ENCODE assay signal across 22 cellular contexts in the genomic region with DNA sequence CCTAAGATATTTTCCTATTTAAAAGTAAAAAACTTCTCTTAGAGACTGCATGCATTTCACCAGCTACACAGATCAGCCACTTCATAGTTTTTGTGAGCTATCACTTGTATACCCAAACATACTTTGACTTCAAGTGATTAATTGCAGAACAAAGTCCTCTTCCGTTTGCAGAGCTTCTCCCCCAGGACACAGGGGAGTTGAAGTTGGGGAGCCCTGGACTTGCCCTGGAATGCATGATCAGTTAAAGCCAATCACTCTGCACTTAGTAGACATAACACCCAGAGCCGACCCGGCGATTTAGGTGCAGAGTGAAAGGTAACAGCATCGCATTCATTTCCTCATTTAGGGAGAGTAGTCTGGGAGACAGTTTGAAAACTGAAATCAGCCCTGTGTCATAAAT.
A peak's percentile ranks its signal among the peaks of the same experiment; 100 is the strongest.
DNase-seq lines count a peak whose midpoint lies in the region; ATAC-seq, FAIRE-seq and TF ChIP-seq lines count a peak whose summit lies in the region.
"Had no signal": no experiment of that assay in that cellular context is flagged by ENCODE, and none has a peak within 500 bp of the region (broad histone marks: within the 10 kb centered on the region; RNA-seq: fewer than 3 reads in every experiment).

No MANE protein-coding gene starts in this region.

- in situ Hi-C loops in IMR-90 (cut with MboI; ENCODE audit: low sequenced_read_pairs) (no loop called here), brain microvascular endothelial cell (cut with HindIII; ENCODE audit: low pct_ligation_motif_present, low sequenced_read_pairs) (no loop called here)

- no TSS peak for BruUV-seq in IMR-90 (replicated peaks; lab: Mats Ljungman, UMichigan)

- H2AK5ac ChIP-seq in IMR-90 (ENCODE audit: low read depth, low read length): peak overlapping the region; percentile 49

- H2BK120ac ChIP-seq in IMR-90 (ENCODE audit: low read depth, low read length): peak overlapping the region; percentile 64; the same call in 1 of the 2 replicates

- TF ChIP-seq CTCF in GM23338 (conservative IDR thresholded peaks at IDR 0.05; ENCODE audit: low read depth in 2 of 2) (no peak), IMR-90 (conservative IDR thresholded peaks at IDR 0.05; ENCODE audit: low read depth, low read length) (no peak), lower lobe of right lung (IDR thresholded peaks at IDR 0.05) (no peak), RWPE1 (conservative IDR thresholded peaks at IDR 0.05; ENCODE audit: low read depth) (no peak), BE2C (IDR thresholded peaks at IDR 0.05; ENCODE audit: low read depth, low read length) (no peak), brain microvascular endothelial cell (IDR thresholded peaks at IDR 0.05; ENCODE audit: low read depth, low read length, missing control alignments) (no peak)

- H2BK5ac ChIP-seq in IMR-90 (ENCODE audit: low read depth, low read length, poor library complexity, severe bottlenecking): peak overlapping the region; percentile 13

- ATAC-seq in GM23338 (no peak), IMR-90 (ENCODE audit: low read depth) (no peak), lower lobe of right lung (no peak)
- ATAC-seq: CD8-positive, alpha-beta T cell had no signal

- H3K27me3 Mint-ChIP-seq in GM23338 (ENCODE audit: insufficient read depth, low read depth, poor library complexity): peaks cover 2% of the 10 kb centered on the region
- H3K27me3 Mint-ChIP-seq: CD4-positive, alpha-beta T cell had no signal

- peaks cover 28 to 71% of the 10 kb centered on the region in 2 experiments for H3K79me1 ChIP-seq in IMR-90 (ENCODE audit: low read depth in 1 of 2, low read length in 2 of 2)

- no peak overlapping the region for H2AK9ac ChIP-seq in IMR-90 (replicated peaks; ENCODE audit: low read depth, low read length, poor library complexity)

- H3K27ac ChIP-seq in GM23338 (ENCODE audit: low read depth): no peak overlapping the region
- H3K27ac ChIP-seq in IMR-90 (ENCODE audit: insufficient read depth, low read length): peak overlapping the region; percentile 19; the same call in 1 of the 2 replicates
- no peak overlapping the region for H3K27ac ChIP-seq in lower lobe of right lung
- no peak overlapping the region for H3K27ac ChIP-seq in small intestine (ENCODE audit: low read depth in 1 of 2, low read length in 1 of 2)
- no peak overlapping the region for H3K27ac ChIP-seq in RWPE1
- no peak overlapping the region for H3K27ac ChIP-seq in brain microvascular endothelial cell
- H3K27ac ChIP-seq: BLaER1 treated with 17β-estradiol and CSF1 and Interleukin-3, amounts not matched to agents 10 nM and 100 nM; C4-2B had no signal

- no peak overlapping the region for H3K4me3 Mint-ChIP-seq in GM23338
- H3K4me3 Mint-ChIP-seq: CD4-positive, alpha-beta T cell; CD8-positive, alpha-beta T cell had no signal

- peak overlapping the region; percentile 27; the same call in 1 of the 2 replicates for H3K14ac ChIP-seq in IMR-90 (replicated peaks; ENCODE audit: low read depth, low read length)

- no peaks in the 10 kb centered on the region for H3F3A ChIP-seq in GM23338 (replicated peaks; ENCODE audit: low read depth)

- H3K27me3 ChIP-seq in GM23338 (ENCODE audit: insufficient read depth): no peaks in the 10 kb centered on the region
- no peaks in the 10 kb centered on the region for H3K27me3 ChIP-seq in IMR-90 (ENCODE audit: control insufficient read depth, insufficient read depth, low read length)
- H3K27me3 ChIP-seq in lower lobe of right lung (ENCODE audit: low read depth): no peaks in the 10 kb centered on the region
- H3K27me3 ChIP-seq in small intestine (ENCODE audit: control insufficient read depth in 2 of 2, insufficient read depth in 2 of 2, low read length in 2 of 2): no peaks in the 10 kb centered on the region
- H3K27me3 ChIP-seq in BE2C: no peaks in the 10 kb centered on the region
- no peaks in the 10 kb centered on the region for H3K27me3 ChIP-seq in brain microvascular endothelial cell (replicated peaks)
- H3K27me3 ChIP-seq: BLaER1 treated with 17β-estradiol and CSF1 and Interleukin-3, amounts not matched to agents 10 nM and 100 nM had no signal

- peak overlapping the region in 1 of 2 experiments; percentile 42; a peak in 3 of 4 replicates for H4K8ac ChIP-seq in IMR-90 (ENCODE audit: low read depth in 2 of 2, low read length in 2 of 2)

- POLR2A ChIA-PET in IMR-90 (lab: Charles Lee; ENCODE audit: unreplicated experiment) (interaction anchor here (0.6 kb wide), 1 partner anchor 1298 kb away, joined by 3 read pairs; no protein-coding TSS in a partner anchor), RWPE1 (lab: Yijun Ruan, JAX; ENCODE audit: low non-redundant PET) (interaction anchor here (0.6 kb wide), 1 partner anchor 1252 kb away, joined by 4 read pairs; no protein-coding TSS in a partner anchor)

- H4K20me1 ChIP-seq in GM23338 (replicated peaks; ENCODE audit: insufficient read depth): no peaks in the 10 kb centered on the region
- H4K20me1 ChIP-seq in IMR-90 (ENCODE audit: insufficient read depth, low read length): no peaks in the 10 kb centered on the region

- CTCF ChIA-PET in IMR-90 (lab: Yijun Ruan, JAX) (no interaction called here), RWPE1 (lab: Yijun Ruan, JAX) (no interaction called here)

- 0 out of 2 replicates have a peak overlapping the region, but pooled peaks have one; percentile 5 for H3K18ac ChIP-seq in IMR-90 (ENCODE audit: low read depth, low read length)

- no peak for TF ChIP-seq RAD21 in IMR-90 (IDR thresholded peaks at IDR 0.05; ENCODE audit: low read length)

- no peak for FAIRE-seq in small intestine (lab: Jason Lieb, UNC)
- FAIRE-seq: A204.1, D721Med, G401.6, GM12891, GM19239 had no signal

- H3K9me3 ChIP-seq in IMR-90 (ENCODE audit: control insufficient read depth, insufficient read depth, low read length): no peaks in the 10 kb centered on the region
- H3K9me3 ChIP-seq in lower lobe of right lung: no peaks in the 10 kb centered on the region
- H3K9me3 ChIP-seq in small intestine (ENCODE audit: control insufficient read depth, low read depth): no peaks in the 10 kb centered on the region
- no peaks in the 10 kb centered on the region for H3K9me3 ChIP-seq in BE2C
- H3K9me3 ChIP-seq: Caco-2 had no signal

- peak overlapping the region; percentile 48; the same call in 1 of the 2 replicates for H2BK20ac ChIP-seq in IMR-90 (ENCODE audit: low read depth, low read length)

- WGBS in IMR-90 (ENCODE audit: extremely low coverage in 2 of 2, insufficient read length in 1 of 2), 2 experiments: no CpG with 5 or more reads among the region's 5 CpGs
- 19 to 60% (median 50%) methylated on average over 5 of the region's 5 CpGs for WGBS in small intestine, 3 donors

- H3K4me3 ChIP-seq in GM23338 (no peak overlapping the region), IMR-90 (ENCODE audit: insufficient read depth, low read depth, low read length) (no peak overlapping the region), lower lobe of right lung (no peak overlapping the region), small intestine (ENCODE audit: low read depth in 1 of 2, low read length in 2 of 2) (no peak overlapping the region), BE2C (ENCODE audit: low read depth, low read length) (no peak overlapping the region), brain microvascular endothelial cell (ENCODE audit: low read depth, low read length) (no peak overlapping the region)
- H3K4me3 ChIP-seq: BLaER1 treated with 17β-estradiol and CSF1 and Interleukin-3, amounts not matched to agents 10 nM and 100 nM had no signal

- peak overlapping the region; percentile 31; the same call in 1 of the 2 replicates for H3K23ac ChIP-seq in IMR-90 (ENCODE audit: low read depth, low read length)

- no peak overlapping the region for H4K91ac ChIP-seq in IMR-90 (ENCODE audit: insufficient read depth, low read depth, low read length)

- no peaks in the 10 kb centered on the region for H3K36me3 Mint-ChIP-seq in GM23338 (ENCODE audit: low read depth)
- H3K36me3 Mint-ChIP-seq: CD8-positive, alpha-beta T cell had no signal

- peak overlapping the region; percentile 61 for H4K5ac ChIP-seq in IMR-90 (ENCODE audit: low read depth, low read length)

- DNase-seq in GM23338 (ENCODE audit: low spot score) (no peak), IMR-90 (no peak), lower lobe of right lung (peak; percentile 40), small intestine (peak; percentile 35), RWPE1 (ENCODE audit: low spot score) (no peak), BE2C (no peak), brain microvascular endothelial cell (no peak)
- DNase-seq: 8988T; ACHN; Caco-2; Calu3; CD4-positive, alpha-beta T cell; CD8-positive, alpha-beta T cell; DMS79 treated with DMSO at 0.1 percent for 48 hours; GF-D8 had no signal

- peaks cover 10% of the 10 kb centered on the region; the same call in 1 of the 2 replicates for H3K4me1 ChIP-seq in GM23338 (ENCODE audit: insufficient read depth)
- peaks cover 28% of the 10 kb centered on the region for H3K4me1 ChIP-seq in IMR-90 (ENCODE audit: control insufficient read depth, insufficient read depth, low read length)
- H3K4me1 ChIP-seq in lower lobe of right lung: no peaks in the 10 kb centered on the region
- no peaks in the 10 kb centered on the region for H3K4me1 ChIP-seq in small intestine (ENCODE audit: control insufficient read depth in 2 of 2, insufficient read depth in 1 of 2, low read depth in 1 of 2, low read length in 1 of 2)
- no peaks in the 10 kb centered on the region for H3K4me1 ChIP-seq in BE2C

- peaks cover 19% of the 10 kb centered on the region for H3K9me1 ChIP-seq in IMR-90 (ENCODE audit: insufficient read depth, low read length)

- H2AFZ ChIP-seq in GM23338 (0 out of 2 replicates have a peak overlapping the region, but pooled peaks have one; percentile 49), IMR-90 (replicated peaks; ENCODE audit: low read length, poor library complexity) (no peak overlapping the region)

- no peaks in the 10 kb centered on the region for H3K9me2 ChIP-seq in GM23338 (ENCODE audit: insufficient read depth)

- H3K4me1 Mint-ChIP-seq in GM23338: peaks cover 13% of the 10 kb centered on the region

- dilution Hi-C loops in IMR-90 (cut with HindIII; ENCODE audit: low sequenced_read_pairs, unreplicated experiment): no loop called here

- H3K56ac ChIP-seq in IMR-90 (ENCODE audit: extremely low read depth, insufficient read depth, low read length): no peak overlapping the region

- no peaks in the 10 kb centered on the region for H3K36me3 ChIP-seq in GM23338 (ENCODE audit: insufficient read depth)
- H3K36me3 ChIP-seq in IMR-90 (ENCODE audit: control insufficient read depth, insufficient read depth, low read length): 0 out of 2 replicates have a peak, but pooled peaks cover 2% of the 10 kb centered on the region
- H3K36me3 ChIP-seq in lower lobe of right lung: no peaks in the 10 kb centered on the region
- no peaks in the 10 kb centered on the region for H3K36me3 ChIP-seq in small intestine (ENCODE audit: control insufficient read depth in 2 of 2, insufficient read depth in 2 of 2, low read length in 2 of 2)
- H3K36me3 ChIP-seq in BE2C: no peaks in the 10 kb centered on the region
- no peaks in the 10 kb centered on the region for H3K36me3 ChIP-seq in brain microvascular endothelial cell (replicated peaks)

- no peaks in the 10 kb centered on the region for H3K9me3 Mint-ChIP-seq in GM23338
- H3K9me3 Mint-ChIP-seq: CD4-positive, alpha-beta T cell; CD8-positive, alpha-beta T cell had no signal

- H3K4me2 ChIP-seq in GM23338 (no peak overlapping the region), IMR-90 (ENCODE audit: low read depth, low read length) (no peak overlapping the region)
- H3K4me2 ChIP-seq: BLaER1 treated with 17β-estradiol and CSF1 and Interleukin-3, amounts not matched to agents 10 nM and 100 nM had no signal

- intact Hi-C loops in IMR-90 (cut with micrococcal nuclease) (loop anchor here (5.0 kb wide), 1 partner anchor 36 kb away; no protein-coding TSS in a partner anchor), lower lobe of right lung (cut with DNase I) (no loop called here)

- TF ChIP-seq POLR2A in IMR-90 (IDR thresholded peaks at IDR 0.05; ENCODE audit: low read depth, low read length): no peak

- H2BK15ac ChIP-seq in IMR-90 (ENCODE audit: low read depth, low read length): 0 out of 3 replicates have a peak overlapping the region, but pooled peaks have one; percentile 9

- H3K9ac ChIP-seq in IMR-90 (ENCODE audit: low read depth, low read length): no peak overlapping the region
- H3K9ac ChIP-seq: BLaER1 treated with 17β-estradiol and CSF1 and Interleukin-3, amounts not matched to agents 10 nM and 100 nM had no signal

- no peak overlapping the region for H3K27ac Mint-ChIP-seq in GM23338
- H3K27ac Mint-ChIP-seq: CD4-positive, alpha-beta T cell; CD8-positive, alpha-beta T cell had no signal

- H3K79me2 ChIP-seq in GM23338 (replicated peaks; ENCODE audit: insufficient read depth): no peaks in the 10 kb centered on the region

- peak overlapping the region; percentile 14 for H3K4ac ChIP-seq in IMR-90 (ENCODE audit: low read depth, low read length)

Comparison
In these comparisons a context has a peak if more than half of its experiments do, and no peak if none do; other contexts are left out.
1. DNase-seq: peak in lower lobe of right lung (single experiment) and small intestine (single experiment); none in GM23338 (single experiment), IMR-90 (single experiment), RWPE1 (single experiment), BE2C (single experiment) and brain microvascular endothelial cell (single experiment).